In the genomic region with DNA sequence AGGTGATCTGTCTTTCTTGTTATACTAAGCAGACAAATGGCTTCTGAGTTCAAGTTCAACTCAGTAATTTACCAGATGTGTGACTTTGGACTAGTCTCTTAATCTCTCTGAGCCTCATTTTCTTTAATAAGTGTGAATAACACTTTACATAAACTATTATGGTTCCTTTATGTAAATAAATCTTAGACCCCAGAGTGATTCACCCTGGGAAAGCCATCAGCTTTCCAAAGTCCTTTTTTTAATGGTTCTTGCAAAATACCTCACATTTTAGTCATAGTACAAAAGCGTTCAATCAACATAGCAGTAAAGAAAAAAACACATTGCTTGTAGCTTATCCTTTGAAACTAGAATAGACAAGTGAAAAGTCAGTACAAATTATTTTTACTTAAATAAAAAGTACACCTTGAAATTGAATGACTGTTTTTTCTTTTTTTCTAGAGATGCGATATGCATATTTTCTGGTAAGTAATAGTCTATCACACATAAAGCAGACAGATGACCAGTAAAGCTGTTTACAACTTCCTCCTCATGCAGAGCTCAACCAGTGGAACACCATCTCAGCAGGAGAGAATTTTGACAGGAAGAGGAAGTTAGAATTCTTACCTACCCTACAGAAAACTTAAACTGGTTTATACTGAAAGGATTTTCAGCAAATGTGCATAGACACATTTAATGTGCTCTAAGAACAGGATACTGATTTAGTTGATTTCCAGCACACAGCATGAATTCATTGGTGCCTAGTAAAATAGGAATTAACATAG, we compare ENCODE assay signal across 1 cellular context.
TF ChIP-seq lines count a peak whose summit lies in the region.

No MANE protein-coding gene starts in this region.

TF ChIP-seq in GM12878, 131 proteins besides CTCF, POLR2A, EP300 and RAD21 (continued from another document):
- TF ChIP-seq RFX5 (IDR thresholded peaks at IDR 0.05; ENCODE audit: low read depth, low read length) (no peak), SP1 (IDR thresholded peaks at IDR 0.05; ENCODE audit: low read depth, low read length) (no peak)
TF ChIP-seq in GM12878: peak in this region for 0.
